11 cellular contexts compared by ENCODE assay signal in genomic region chr5:56314536-56314935, GRCh38.
DNase-seq lines count a peak whose midpoint lies in the region; ATAC-seq and TF ChIP-seq lines count a peak whose summit lies in the region.
"Had no signal": no experiment of that assay in that cellular context is flagged by ENCODE, and none has a peak within 500 bp of the region (broad histone marks: within the 10 kb centered on the region; RNA-seq: fewer than 3 reads in every experiment).

No MANE protein-coding gene starts in this region.

- no peak overlapping the region for H3K4me2 ChIP-seq in Karpas-422 (ENCODE audit: low read depth, low read length, poor library complexity, severe bottlenecking)

- H3K9me3 ChIP-seq in heart left ventricle (no peaks in the 10 kb centered on the region), right atrium auricular region (no peaks in the 10 kb centered on the region), Karpas-422 (ENCODE audit: low read length) (no peaks in the 10 kb centered on the region), thoracic aorta (no peaks in the 10 kb centered on the region)

- peak in 1 of 4 donors; percentile 50 for ATAC-seq in heart left ventricle
- ATAC-seq in thoracic aorta (ENCODE audit: insufficient number of reproducible peaks, low FRiP score, low read depth) = no peak

- no peaks in the 10 kb centered on the region for H3K27me3 ChIP-seq in heart left ventricle
- no peaks in the 10 kb centered on the region for H3K27me3 ChIP-seq in right atrium auricular region
- H3K27me3 ChIP-seq in Karpas-422 (ENCODE audit: low read length) = no peaks in the 10 kb centered on the region
- no peaks in the 10 kb centered on the region for H3K27me3 ChIP-seq in thoracic aorta (replicated peaks; ENCODE audit: insufficient read depth)

- 61 to 66% (median 64%) methylated on average over 6 of the region's 6 CpGs for WGBS in heart left ventricle, 4 donors

- peaks cover 0 to 21% (median 4%) of the 10 kb centered on the region in 12 donors for H3K4me1 ChIP-seq in heart left ventricle
- H3K4me1 ChIP-seq in right atrium auricular region = peaks cover 0 to 20% of the 10 kb centered on the region in 2 donors
- peaks cover 6% of the 10 kb centered on the region for H3K4me1 ChIP-seq in Karpas-422 (ENCODE audit: low read length)
- peaks cover under 1 to 5% of the 10 kb centered on the region in 2 donors for H3K4me1 ChIP-seq in thoracic aorta (ENCODE audit: control insufficient read depth in 1 of 2, low read depth in 2 of 2)

- H3K4me3 Mint-ChIP-seq in chondrocyte (ENCODE audit: unreplicated experiment) = no peak overlapping the region
- no peak overlapping the region for H3K4me3 Mint-ChIP-seq in Calu3 (ENCODE audit: low read depth, unreplicated experiment)
- H3K4me3 Mint-ChIP-seq: stimulated activated naive CD8-positive, alpha-beta T cell treated with anti-CD3 and anti-CD28 coated beads, Interleukin-15, Interleukin-2, amounts not matched to agents 100 ng/mL and 50 ng/mL, for 24 hours had no signal

- no peaks in the 10 kb centered on the region for H3K9me2 ChIP-seq in Karpas-422 (replicated peaks; ENCODE audit: insufficient read depth, low read length)

- H3K79me2 ChIP-seq in Karpas-422 (ENCODE audit: low read length) = no peaks in the 10 kb centered on the region

- no peak overlapping the region for H3K4me3 ChIP-seq in heart left ventricle
- no peak overlapping the region for H3K4me3 ChIP-seq in right atrium auricular region
- no peak overlapping the region for H3K4me3 ChIP-seq in Karpas-422 (ENCODE audit: low read length)
- H3K4me3 ChIP-seq in thoracic aorta = no peak overlapping the region

- DNase-seq in heart left ventricle = peak in 3 of 5 donors; percentile 43 to 60 (median 56)
- no peak for DNase-seq in right atrium auricular region (ENCODE audit: low spot score)
- DNase-seq in Karpas-422 = peak; percentile 85
- DNase-seq in chondrocyte (ENCODE audit: low spot score) = no peak
- no peak for DNase-seq in thoracic aorta (ENCODE audit: low spot score)
- no peak for DNase-seq in UCSD-AML1 (lab: John Stamatoyannopoulos, UW; ENCODE audit: unreplicated experiment)
- no peak for DNase-seq in COLO668 (lab: John Stamatoyannopoulos, UW; ENCODE audit: unreplicated experiment)
- DNase-seq in Calu3 = no peak
- DNase-seq: occipital lobe had no signal

- H2AFZ ChIP-seq in Karpas-422 (ENCODE audit: low read length) = peak overlapping the region; percentile 11; the same call in 1 of the 2 replicates

- H3K9me3 Mint-ChIP-seq in chondrocyte (ENCODE audit: low read depth) (no peaks in the 10 kb centered on the region), Calu3 (ENCODE audit: low read depth, unreplicated experiment) (peaks cover 3% of the 10 kb centered on the region)
- H3K9me3 Mint-ChIP-seq: stimulated activated naive CD8-positive, alpha-beta T cell treated with anti-CD3 and anti-CD28 coated beads, Interleukin-15, Interleukin-2, amounts not matched to agents 100 ng/mL and 50 ng/mL, for 24 hours had no signal

- CTCF ChIA-PET in Calu3 (lab: Charles Lee) = no interaction called here

- H3K27me3 Mint-ChIP-seq in chondrocyte (ENCODE audit: low read depth) (no peaks in the 10 kb centered on the region), Calu3 (ENCODE audit: unreplicated experiment) (no peaks in the 10 kb centered on the region)
- H3K27me3 Mint-ChIP-seq: stimulated activated naive CD8-positive, alpha-beta T cell treated with anti-CD3 and anti-CD28 coated beads, Interleukin-15, Interleukin-2, amounts not matched to agents 100 ng/mL and 50 ng/mL, for 24 hours had no signal

- H3K4me1 Mint-ChIP-seq in chondrocyte (ENCODE audit: low read depth) (peaks cover 7% of the 10 kb centered on the region), Calu3 (ENCODE audit: low read depth, unreplicated experiment) (peaks cover 58% of the 10 kb centered on the region)

- H3K27ac ChIP-seq in heart left ventricle (no peak overlapping the region), right atrium auricular region (no peak overlapping the region), Karpas-422 (ENCODE audit: low read length) (no peak overlapping the region), thoracic aorta (no peak overlapping the region)
- H3K27ac ChIP-seq: VCaP had no signal

- no peak overlapping the region for H3K9ac ChIP-seq in Karpas-422 (ENCODE audit: low read length)

- no TSS peak for BruUV-seq in Calu3 (replicated peaks; lab: Mats Ljungman, UMichigan)

- TF ChIP-seq CTCF in heart left ventricle (IDR thresholded peaks at IDR 0.05) (peak in 8 of 12 donors; percentile 22 to 76 (median 54)), right atrium auricular region (IDR thresholded peaks at IDR 0.05) (peak in 1 of 2 donors; percentile 44), chondrocyte (IDR thresholded peaks at IDR 0.05) (peak; percentile 48), thoracic aorta (IDR thresholded peaks at IDR 0.05) (peak; percentile 50), Calu3 (IDR thresholded peaks at IDR 0.05; ENCODE audit: unreplicated experiment) (no peak)

- H3K36me3 Mint-ChIP-seq in chondrocyte (ENCODE audit: low read depth) (no peaks in the 10 kb centered on the region), Calu3 (ENCODE audit: insufficient read depth, unreplicated experiment) (no peaks in the 10 kb centered on the region)

- H3K36me3 ChIP-seq in heart left ventricle (no peaks in the 10 kb centered on the region), right atrium auricular region (no peaks in the 10 kb centered on the region), Karpas-422 (ENCODE audit: insufficient read depth, low read length) (no peaks in the 10 kb centered on the region), thoracic aorta (no peaks in the 10 kb centered on the region)

- no peaks in the 10 kb centered on the region for H4K20me1 ChIP-seq in Karpas-422 (ENCODE audit: insufficient read depth, low read depth, low read length)

- H3K27ac Mint-ChIP-seq in chondrocyte (ENCODE audit: unreplicated experiment) (no peak overlapping the region), Calu3 (ENCODE audit: unreplicated experiment) (no peak overlapping the region)
- H3K27ac Mint-ChIP-seq: stimulated activated naive CD8-positive, alpha-beta T cell treated with anti-CD3 and anti-CD28 coated beads, Interleukin-15, Interleukin-2, amounts not matched to agents 100 ng/mL and 50 ng/mL, for 24 hours had no signal

- intact Hi-C loops in heart left ventricle (cut with DNase I) (no loop called here), Calu3 (cut with micrococcal nuclease; ENCODE audit: unreplicated experiment) (no loop called here)

- no peak for TF ChIP-seq POLR2A in heart left ventricle (IDR thresholded peaks at IDR 0.05)

Comparison
In these comparisons a context has a peak if more than half of its experiments do, and no peak if none do; other contexts are left out.
1. DNase-seq: peak in heart left ventricle (3 of 5) and Karpas-422 (single experiment); none in right atrium auricular region (single experiment), chondrocyte (single experiment), thoracic aorta (single experiment), UCSD-AML1 (single experiment), COLO668 (single experiment) and Calu3 (single experiment).